19 cellular contexts compared by ENCODE assay signal in genomic region chr5:135683227-135683626, GRCh38.
A peak's percentile ranks its signal among the peaks of the same experiment; 100 is the strongest.
DNase-seq lines count a peak whose midpoint lies in the region; ATAC-seq, FAIRE-seq and TF ChIP-seq lines count a peak whose summit lies in the region.
"Had no signal": no experiment of that assay in that cellular context is flagged by ENCODE, and none has a peak within 500 bp of the region (broad histone marks: within the 10 kb centered on the region; RNA-seq: fewer than 3 reads in every experiment).

No MANE protein-coding gene starts in this region.

- H2AFZ ChIP-seq in IMR-90 (replicated peaks; ENCODE audit: low read length, poor library complexity) = no peak overlapping the region
- H2AFZ ChIP-seq in H1 (ENCODE audit: low read length) = no peak overlapping the region
- H2AFZ ChIP-seq: GM23248 had no signal

- H4K91ac ChIP-seq in IMR-90 (ENCODE audit: insufficient read depth, low read depth, low read length) (no peak overlapping the region), H1 (replicated peaks; ENCODE audit: insufficient read length, low read length) (peak overlapping the region; percentile 62)

- H3K9me3 ChIP-seq in IMR-90 (ENCODE audit: control insufficient read depth, insufficient read depth, low read length) (no peaks in the 10 kb centered on the region), H1 (ENCODE audit: insufficient read depth in 2 of 2, low read depth in 1 of 2, low read length in 1 of 2) (no peaks in the 10 kb centered on the region), lung (ENCODE audit: control insufficient read depth in 2 of 2, insufficient read depth in 1 of 2, low read length in 1 of 2) (peaks cover 0 to 12% of the 10 kb centered on the region in 2 donors), heart right ventricle (peaks cover 0 to 40% (median 10%) of the 10 kb centered on the region in 11 donors)

- H3K9me1 ChIP-seq in IMR-90 (ENCODE audit: insufficient read depth, low read length) = no peaks in the 10 kb centered on the region

- in situ Hi-C loops in IMR-90 (cut with MboI; ENCODE audit: low sequenced_read_pairs) = no loop called here

- no peaks in the 10 kb centered on the region for H3K27me3 ChIP-seq in IMR-90 (ENCODE audit: control insufficient read depth, insufficient read depth, low read length)
- no peaks in the 10 kb centered on the region for H3K27me3 ChIP-seq in H1 (replicated peaks in 1 of 4; ENCODE audit: control insufficient read depth in 3 of 4, extremely low read depth in 1 of 4, insufficient read depth in 3 of 4, low read length in 3 of 4)
- H3K27me3 ChIP-seq in lung (ENCODE audit: control insufficient read depth, insufficient read depth) = no peaks in the 10 kb centered on the region
- H3K27me3 ChIP-seq in heart right ventricle = peaks cover 0 to 19% (median 0%) of the 10 kb centered on the region in 7 donors
- H3K27me3 ChIP-seq: BLaER1 had no signal

- no peaks in the 10 kb centered on the region for H3K4me1 ChIP-seq in IMR-90 (ENCODE audit: control insufficient read depth, insufficient read depth, low read length)
- H3K4me1 ChIP-seq in H1 (replicated peaks in 1 of 4; ENCODE audit: control insufficient read depth in 3 of 4, insufficient read depth in 4 of 4, low read length in 3 of 4) = no peaks in the 10 kb centered on the region; a peak in 1 of 7 replicates
- H3K4me1 ChIP-seq in lung (ENCODE audit: control insufficient read depth in 2 of 2, insufficient read depth in 2 of 2, low read length in 2 of 2) = no peaks in the 10 kb centered on the region
- no peaks in the 10 kb centered on the region for H3K4me1 ChIP-seq in heart right ventricle
- H3K4me1 ChIP-seq: BLaER1, Caco-2 had no signal

- H2AK5ac ChIP-seq in IMR-90 (ENCODE audit: low read depth, low read length) = no peak overlapping the region
- no peak overlapping the region for H2AK5ac ChIP-seq in H1 (ENCODE audit: low read depth, low read length)

- no peaks in the 10 kb centered on the region for H3K23me2 ChIP-seq in H1 (ENCODE audit: low read depth, low read length)

- H2BK12ac ChIP-seq in H1 (ENCODE audit: low read depth, low read length) = no peak overlapping the region

- H3K27ac ChIP-seq in IMR-90 (ENCODE audit: insufficient read depth, low read length) (no peak overlapping the region), H1 (ENCODE audit: low read depth, low read length) (no peak overlapping the region), lung (ENCODE audit: low read depth in 1 of 2, low read length in 1 of 2) (no peak overlapping the region), RWPE1 (no peak overlapping the region), heart right ventricle (no peak overlapping the region)
- H3K27ac ChIP-seq: BLaER1, C4-2B, GM23248 had no signal

- TF ChIP-seq RAD21 in IMR-90 (IDR thresholded peaks at IDR 0.05; ENCODE audit: low read length) (no peak), H1 (IDR thresholded peaks at IDR 0.05 in 1 of 2, conservative IDR thresholded peaks at IDR 0.05 in 1 of 2; ENCODE audit: low read depth in 2 of 2, low read length in 2 of 2) (no peak)

- H3K9ac ChIP-seq in IMR-90 (ENCODE audit: low read depth, low read length) (no peak overlapping the region), H1 (replicated peaks in 1 of 4; ENCODE audit: extremely low read depth in 1 of 4, low read depth in 3 of 4, low read length in 3 of 4) (no peak overlapping the region)
- H3K9ac ChIP-seq: BLaER1, GM23248 had no signal

- H2BK15ac ChIP-seq in IMR-90 (ENCODE audit: low read depth, low read length) (no peak overlapping the region), H1 (ENCODE audit: low read length) (no peak overlapping the region)

- no peak for DNase-seq in IMR-90
- DNase-seq in H1 (ENCODE audit: low read depth in 1 of 2, low spot score in 2 of 2) = no peak
- DNase-seq in lung (ENCODE audit: low spot score) = peak; percentile 16
- DNase-seq in left colon = no peak
- no peak for DNase-seq in RWPE1 (ENCODE audit: low spot score)
- DNase-seq in heart right ventricle = no peak
- DNase-seq: Caco-2; CD4-positive, CD25-positive, alpha-beta regulatory T cell; CD8-positive, alpha-beta T cell; DMS153; DND-41; GM23248; H9 had no signal

- TF ChIP-seq POLR2A in IMR-90 (IDR thresholded peaks at IDR 0.05; ENCODE audit: low read depth, low read length) (no peak), H1 (IDR thresholded peaks at IDR 0.05; ENCODE audit: control extremely low read depth in 1 of 2, low read depth in 2 of 2, low read length in 2 of 2) (no peak)

- H3K56ac ChIP-seq in IMR-90 (ENCODE audit: extremely low read depth, insufficient read depth, low read length) = no peak overlapping the region
- H3K56ac ChIP-seq in H1 (replicated peaks; ENCODE audit: insufficient read length, low read depth, low read length) = no peak overlapping the region

- H3K14ac ChIP-seq in IMR-90 (replicated peaks; ENCODE audit: low read depth, low read length) = no peak overlapping the region
- H3K14ac ChIP-seq in H1 (ENCODE audit: insufficient read length) = no peak overlapping the region

- H2AK9ac ChIP-seq in IMR-90 (replicated peaks; ENCODE audit: low read depth, low read length, poor library complexity) = no peak overlapping the region

- H3K18ac ChIP-seq in IMR-90 (ENCODE audit: low read depth, low read length) (no peak overlapping the region), H1 (ENCODE audit: extremely low read depth, low read length) (no peak overlapping the region)

- H2BK120ac ChIP-seq in IMR-90 (ENCODE audit: low read depth, low read length) = no peak overlapping the region
- no peak overlapping the region for H2BK120ac ChIP-seq in H1 (replicated peaks; ENCODE audit: low read depth, low read length)

- H3K4ac ChIP-seq in IMR-90 (ENCODE audit: low read depth, low read length) (no peak overlapping the region), H1 (replicated peaks; ENCODE audit: insufficient read length, low read depth, low read length) (no peak overlapping the region)

- H3K36me3 ChIP-seq in IMR-90 (ENCODE audit: control insufficient read depth, insufficient read depth, low read length) = no peaks in the 10 kb centered on the region
- H3K36me3 ChIP-seq in H1 (ENCODE audit: control insufficient read depth in 2 of 4, insufficient read depth in 4 of 4, low read length in 3 of 4) = no peaks in the 10 kb centered on the region
- no peaks in the 10 kb centered on the region for H3K36me3 ChIP-seq in lung (ENCODE audit: control insufficient read depth in 2 of 2, insufficient read depth in 2 of 2, low read length in 2 of 2)
- H3K36me3 ChIP-seq in heart right ventricle = no peaks in the 10 kb centered on the region
- H3K36me3 ChIP-seq: BLaER1 had no signal

- H3K4me3 ChIP-seq in IMR-90 (ENCODE audit: insufficient read depth, low read depth, low read length) (no peak overlapping the region), H1 (ENCODE audit: extremely low read depth in 1 of 4, insufficient read depth in 2 of 4, low read depth in 3 of 4, low read length in 4 of 4) (no peak overlapping the region), lung (no peak overlapping the region), heart right ventricle (no peak overlapping the region)
- H3K4me3 ChIP-seq: BLaER1, GM23248 had no signal

- H3K79me2 ChIP-seq in H1 (ENCODE audit: control insufficient read depth in 1 of 2, insufficient read depth in 2 of 2, low read length in 2 of 2) = no peaks in the 10 kb centered on the region

- H4K8ac ChIP-seq in IMR-90 (ENCODE audit: low read depth in 2 of 2, low read length in 2 of 2) (no peak overlapping the region), H1 (ENCODE audit: extremely low read depth, insufficient read depth, low read length) (no peak overlapping the region)

- TF ChIP-seq CTCF in IMR-90 (conservative IDR thresholded peaks at IDR 0.05; ENCODE audit: low read depth, low read length) (no peak), H1 (IDR thresholded peaks at IDR 0.05; ENCODE audit: control extremely low read depth in 1 of 3, insufficient read depth in 1 of 3, low read depth in 1 of 3, low read length in 3 of 3) (no peak), lung (IDR thresholded peaks at IDR 0.05; ENCODE audit: control extremely low read depth, extremely low read depth) (no peak), RWPE1 (conservative IDR thresholded peaks at IDR 0.05; ENCODE audit: low read depth) (no peak), heart right ventricle (IDR thresholded peaks at IDR 0.05) (no peak)

- POLR2A ChIA-PET in IMR-90 (lab: Charles Lee; ENCODE audit: unreplicated experiment) (no interaction called here), H1 (lab: Charles Lee; ENCODE audit: partially characterized antibody) (no interaction called here), RWPE1 (lab: Yijun Ruan, JAX; ENCODE audit: low non-redundant PET) (no interaction called here)

- no peak overlapping the region for H4K5ac ChIP-seq in IMR-90 (ENCODE audit: low read depth, low read length)
- H4K5ac ChIP-seq in H1 (ENCODE audit: insufficient read length, low read depth, low read length) = no peak overlapping the region

- FAIRE-seq in H1 (lab: Jason Lieb, UNC) = no peak
- FAIRE-seq: G401.6, GM12892, GM19239 had no signal

- no TSS peak for BruUV-seq in IMR-90 (replicated peaks; lab: Mats Ljungman, UMichigan)

- CTCF ChIA-PET in IMR-90 (lab: Yijun Ruan, JAX) (no interaction called here), H1 (lab: Charles Lee; ENCODE audit: partially characterized antibody) (interaction anchor here (2.1 kb wide), 1 partner anchor 21 kb away, joined by 8 read pairs; no protein-coding TSS in a partner anchor), RWPE1 (lab: Yijun Ruan, JAX) (no interaction called here)

- intact Hi-C loops in IMR-90 (cut with micrococcal nuclease) = no loop called here
- intact Hi-C loops in left colon (cut with DNase I, micrococcal nuclease) = no loop called here
- intact Hi-C loops in heart right ventricle (cut with DNase I) = no loop called here

- dilution Hi-C loops in IMR-90 (cut with HindIII; ENCODE audit: low sequenced_read_pairs, unreplicated experiment) = no loop called here

- H2BK5ac ChIP-seq in IMR-90 (ENCODE audit: low read depth, low read length, poor library complexity, severe bottlenecking) (no peak overlapping the region), H1 (ENCODE audit: low read depth, low read length) (no peak overlapping the region)

- no peak for TF ChIP-seq EP300 in H1 (IDR thresholded peaks at IDR 0.05; ENCODE audit: borderline replicate concordance in 1 of 2, low read depth in 2 of 2, low read length in 2 of 2)

- H3K23ac ChIP-seq in IMR-90 (ENCODE audit: low read depth, low read length) (no peak overlapping the region), H1 (ENCODE audit: insufficient read length) (no peak overlapping the region)

- H2BK20ac ChIP-seq in IMR-90 (ENCODE audit: low read depth, low read length) (no peak overlapping the region), H1 (ENCODE audit: low read length) (no peak overlapping the region)

- H3K4me2 ChIP-seq in IMR-90 (ENCODE audit: low read depth, low read length) (no peak overlapping the region), H1 (ENCODE audit: insufficient read depth in 1 of 2, low read depth in 2 of 2, low read length in 2 of 2) (no peak overlapping the region)
- H3K4me2 ChIP-seq: BLaER1 had no signal

- no peak for ATAC-seq in IMR-90 (ENCODE audit: low read depth)
- no peak for ATAC-seq in lung (ENCODE audit: insufficient read depth, low FRiP score)
- no peak for ATAC-seq in left colon
- no peak for ATAC-seq in heart right ventricle
- ATAC-seq: CD8-positive, alpha-beta T cell; HCT116 had no signal

- H4K20me1 ChIP-seq in IMR-90 (ENCODE audit: insufficient read depth, low read length) (no peaks in the 10 kb centered on the region), H1 (replicated peaks in 1 of 2; ENCODE audit: control insufficient read depth in 1 of 2, insufficient read depth in 2 of 2, low read length in 2 of 2) (no peaks in the 10 kb centered on the region)
- H4K20me1 ChIP-seq: BLaER1 had no signal

- no peaks in the 10 kb centered on the region for H3K79me1 ChIP-seq in IMR-90 (ENCODE audit: low read depth in 1 of 2, low read length in 2 of 2)
- no peaks in the 10 kb centered on the region for H3K79me1 ChIP-seq in H1 (ENCODE audit: low read depth, low read length)
